Comparison of ENCODE assay signal across 11 cellular contexts in genomic region chr1:110370827-110371226, GRCh38. TPM values are rescaled to one million over a fixed set of nuclear protein-coding genes. Genes with fewer than 3 reads are reported as not detected.
DNase-seq lines count a peak whose midpoint lies in the region; ATAC-seq, FAIRE-seq and TF ChIP-seq lines count a peak whose summit lies in the region.
"Had no signal": no experiment of that assay in that cellular context is flagged by ENCODE, and none has a peak within 500 bp of the region (broad histone marks: within the 10 kb centered on the region; RNA-seq: fewer than 3 reads in every experiment).

No MANE protein-coding gene starts in this region.

- H3K4me2 ChIP-seq in GM12878 (ENCODE audit: control insufficient read depth, insufficient read depth), result no peak overlapping the region

- CTCF ChIA-PET in GM12878 (lab: Yijun Ruan, JAX), result no interaction called here

- no peak overlapping the region for H2AFZ ChIP-seq in GM12878 (ENCODE audit: control insufficient read depth, low read depth, low read length)

- ATAC-seq in GM12878, result peak; percentile 78

- RAD21 ChIA-PET in GM12878 (lab: Charles Lee; ENCODE audit: unreplicated experiment), result no interaction called here

- H3K4me3 ChIP-seq in GM12878, result no peak overlapping the region

- DNase-seq in EH (ENCODE audit: low read depth) (peak; percentile 76), HT1080 (ENCODE audit: low read depth) (peak; percentile 65), GM12878 (ENCODE audit: low read depth, low spot score) (no peak), lung microvascular endothelial cell (ENCODE audit: low read depth in 2 of 2) (peak; percentile 31 to 65), GM10266 (ENCODE audit: extremely low spot score) (no peak), GM13976 (ENCODE audit: low spot score) (no peak), NCI-H2081 treated with DMSO at 0.1 percent for 48 hours (lab: John Stamatoyannopoulos, UW) (no peak), iPS-NIHi7 (ENCODE audit: extremely low spot score) (no peak)
- DNase-seq: DMS79, Kasumi-1, NCI-H446 had no signal

- H4K20me1 ChIP-seq in GM12878 (ENCODE audit: control insufficient read depth, insufficient read depth), result no peaks in the 10 kb centered on the region

- peaks cover 2 to 8% of the 10 kb centered on the region in 2 experiments for H3K36me3 ChIP-seq in GM12878 (ENCODE audit: control insufficient read depth in 2 of 2, insufficient read depth in 2 of 2, low read length in 1 of 2)

- no TSS peak for BruUV-seq in GM12878 (replicated peaks; lab: Mats Ljungman, UMichigan)

- H3K79me2 ChIP-seq in GM12878 (ENCODE audit: control insufficient read depth, insufficient read depth, low read length), result no peaks in the 10 kb centered on the region; the same call in none of the 2 replicates

- in situ Hi-C loops in GM12878 (cut with MboI) (no loop called here), GM13976 (cut with MboI; ENCODE audit: low sequenced_read_pairs, unreplicated experiment) (no loop called here)

- TF ChIP-seq EP300 in GM12878 (IDR thresholded peaks at IDR 0.05; ENCODE audit: borderline replicate concordance in 1 of 2, control insufficient read depth in 1 of 2, low read depth in 2 of 2, low read length in 2 of 2), result no peak

- FAIRE-seq in GM12878 (lab: Jason Lieb, UNC), result no peak

- no peaks in the 10 kb centered on the region for H3K27me3 ChIP-seq in GM12878 (replicated peaks in 1 of 2; ENCODE audit: control insufficient read depth in 2 of 2, insufficient read depth in 2 of 2, low read length in 1 of 2)

- no peak for TF ChIP-seq CTCF in GM12878 (IDR thresholded peaks at IDR 0.05 in 2 of 3, conservative IDR thresholded peaks at IDR 0.05 in 1 of 3; ENCODE audit: control insufficient read depth in 2 of 3, extremely low read depth in 1 of 3, insufficient read depth in 1 of 3, low read depth in 3 of 3, low read length in 3 of 3)
- TF ChIP-seq CTCF in GM10266 (IDR thresholded peaks at IDR 0.05; ENCODE audit: control insufficient read depth, insufficient read depth, low read depth, missing control alignments), result no peak
- TF ChIP-seq CTCF in GM13976 (IDR thresholded peaks at IDR 0.05; ENCODE audit: borderline replicate concordance, control extremely low read depth, extremely low read depth, insufficient read depth, missing control alignments), result no peak

- TF ChIP-seq RAD21 in GM12878 (IDR thresholded peaks at IDR 0.05; ENCODE audit: insufficient read depth, low read depth, low read length), result no peak

- intact Hi-C loops in GM12878 (cut with micrococcal nuclease; ENCODE audit: unreplicated experiment), result no loop called here

- 0% methylated on average over 1 of the region's 1 CpG for WGBS in GM12878 (ENCODE audit: insufficient coverage, insufficient replicate concordance, low lambda C conversion rate, missing lambda C conversion rate)

- POLR2A ChIA-PET in GM12878 (lab: Charles Lee), result interaction anchor here (1.0 kb wide), 1 partner anchor 13 kb away, joined by 5 read pairs; no protein-coding TSS in a partner anchor

- no peak overlapping the region for H3K9ac ChIP-seq in GM12878 (ENCODE audit: control insufficient read depth, insufficient read depth, low read length)

- TF ChIP-seq POLR2A in GM12878 (IDR thresholded peaks at IDR 0.05; ENCODE audit: low read depth, low read length), result no peak

- H3K9me3 ChIP-seq in GM12878 (replicated peaks; ENCODE audit: control insufficient read depth, insufficient read depth, low read length), result no peaks in the 10 kb centered on the region

- no peaks in the 10 kb centered on the region for H3K4me1 ChIP-seq in GM12878 (ENCODE audit: control insufficient read depth, insufficient read depth, low read length)

- SMC1A ChIA-PET in GM12878 (lab: Charles Lee; ENCODE audit: uncharacterized antibody, unreplicated experiment), result interaction anchor here (1.0 to 3.3 kb wide), 3 partner anchors 12 to 19 kb away, joined by 4 to 10 read pairs (median 4); no protein-coding TSS in a partner anchor

- no peak overlapping the region for H3K27ac ChIP-seq in GM12878 (ENCODE audit: control insufficient read depth, insufficient read depth)

TF ChIP-seq in GM12878, 131 proteins besides CTCF, POLR2A, EP300 and RAD21 (continues in another document):
- TF ChIP-seq HDAC2 (IDR thresholded peaks at IDR 0.05) (no peak), ATF2 (IDR thresholded peaks at IDR 0.05; ENCODE audit: low read length) (no peak)

RNA-seq across cellular contexts. Expression of gene SLC16A4, which starts 20.0 kb away (rescaled TPM):
- 0.60 and 0.61 TPM in 2 replicates for total RNA-seq in HT1080 (2014; rRNA removed; shearing (Covaris generic))
- polyA plus RNA-seq in HT1080 (2015; cell fraction: cytosol; rRNA removed), result 5.5 and 5.8 TPM in 2 replicates
- 8.1 and 8.8 TPM in 2 replicates for polyA plus RNA-seq in HT1080 (2015; cell fraction: nucleus; rRNA removed)
- 2.3 and 3.2 TPM in 2 replicates for total RNA-seq in GM12878 (2013; cell fraction: nucleolus; rRNA removed)
- 0.17 and 0.22 TPM in 2 replicates for total RNA-seq in GM12878 (2014; rRNA removed)
- 0.09 and 0.13 TPM in 2 replicates for total RNA-seq in GM12878 (2014; rRNA removed; fragmentation: Illumina TruSeq; extraction: Trizol)
- total RNA-seq in GM12878 (2021), result not detected in 2 replicates
- 0.39 TPM for polyA plus RNA-seq in GM12878 (2011; ENCODE audit: low read depth)
- polyA plus RNA-seq in GM12878 (2011; rRNA removed), result 0.57 and 0.95 TPM in 2 replicates
- 0.18 and 0.27 TPM in 2 replicates for polyA plus RNA-seq in GM12878 (2011; cell fraction: cytosol; rRNA removed)
- polyA plus RNA-seq in GM12878 (2011; cell fraction: nucleus; rRNA removed), result 0.44 and 0.76 TPM in 2 replicates
- polyA plus RNA-seq in GM12878 (2012), result 0.48 and 0.62 TPM in 2 replicates
- polyA plus RNA-seq in GM12878 (2014; fragmentation: Illumina TruSeq; extraction: Trizol), result 0.26 and 0.52 TPM in 2 replicates
- polyA plus RNA-seq in GM12878 (2014; fragmentation: Nextera tagmentation; extraction: Ambion mirVana), result under 1 TPM; 0.15 to 0.45 TPM
- 0.08 and 0.26 TPM in 2 replicates for polyA plus RNA-seq in GM12878 (2014; rRNA removed)
- 1 to 10 TPM; 2.1 to 2.2 TPM for polyA plus RNA-seq in GM12878 (2016; fragmentation: Nextera tagmentation; extraction: Ambion mirVana)
- 0.36 and 0.88 TPM in 2 replicates for polyA minus RNA-seq in GM12878 (2011; rRNA and poly(A)+ RNA removed)
- polyA minus RNA-seq in GM12878 (2011; cell fraction: cytosol; rRNA and poly(A)+ RNA removed), result not detected in 2 replicates
- 0.38 TPM in 1 of 2 replicates, not detected in the other for polyA minus RNA-seq in GM12878 (2011; cell fraction: nucleus; rRNA and poly(A)+ RNA removed)
- 0.20 and 0.65 TPM in 2 replicates for total RNA-seq in lung microvascular endothelial cell

RNA-seq across cellular contexts. Expression of gene RBM15, which starts 31.6 kb away (rescaled TPM):
- total RNA-seq in HT1080 (2014; rRNA removed; shearing (Covaris generic)), result 31.8 and 33.6 TPM in 2 replicates
- 8.6 and 11.2 TPM in 2 replicates for polyA plus RNA-seq in HT1080 (2015; cell fraction: cytosol; rRNA removed)
- polyA plus RNA-seq in HT1080 (2015; cell fraction: nucleus; rRNA removed), result 25.2 TPM in 2 replicates
- total RNA-seq in GM12878 (2013; cell fraction: nucleolus; rRNA removed), result 214 and 247 TPM in 2 replicates
- 62.5 and 63.2 TPM in 2 replicates for total RNA-seq in GM12878 (2014; rRNA removed)
- 44.4 and 47.3 TPM in 2 replicates for total RNA-seq in GM12878 (2014; rRNA removed; fragmentation: Illumina TruSeq; extraction: Trizol)
- total RNA-seq in GM12878 (2021), result 47.8 and 51.6 TPM in 2 replicates
- polyA plus RNA-seq in GM12878 (2011; ENCODE audit: low read depth), result 8.2 TPM
- polyA plus RNA-seq in GM12878 (2011; rRNA removed), result 25.6 and 31.2 TPM in 2 replicates
- 32.2 and 32.8 TPM in 2 replicates for polyA plus RNA-seq in GM12878 (2011; cell fraction: cytosol; rRNA removed)
- polyA plus RNA-seq in GM12878 (2011; cell fraction: nucleus; rRNA removed), result 43.3 and 43.7 TPM in 2 replicates
- 14.8 and 17.7 TPM in 2 replicates for polyA plus RNA-seq in GM12878 (2012)
- 11.3 and 15.6 TPM in 2 replicates for polyA plus RNA-seq in GM12878 (2014; fragmentation: Illumina TruSeq; extraction: Trizol)
- polyA plus RNA-seq in GM12878 (2014; fragmentation: Nextera tagmentation; extraction: Ambion mirVana), result 1 to 10 TPM; 3.1 to 3.6 TPM
- polyA plus RNA-seq in GM12878 (2014; rRNA removed), result 26.7 and 27.0 TPM in 2 replicates
- 10 to 100 TPM; 25.1 to 26.4 TPM for polyA plus RNA-seq in GM12878 (2016; fragmentation: Nextera tagmentation; extraction: Ambion mirVana)
- polyA minus RNA-seq in GM12878 (2011; rRNA and poly(A)+ RNA removed), result 141 and 217 TPM in 2 replicates
- polyA minus RNA-seq in GM12878 (2011; cell fraction: cytosol; rRNA and poly(A)+ RNA removed), result 43.8 and 44.7 TPM in 2 replicates
- polyA minus RNA-seq in GM12878 (2011; cell fraction: nucleus; rRNA and poly(A)+ RNA removed), result 156 and 252 TPM in 2 replicates
- total RNA-seq in lung microvascular endothelial cell, result 18.7 and 27.4 TPM in 2 replicates

RNA-seq across cellular contexts. Expression of gene LAMTOR5, which starts 36.7 kb away (rescaled TPM):
- 166 and 210 TPM in 2 replicates for total RNA-seq in HT1080 (2014; rRNA removed; shearing (Covaris generic))
- 184 and 240 TPM in 2 replicates for polyA plus RNA-seq in HT1080 (2015; cell fraction: cytosol; rRNA removed)
- 65.9 and 78.7 TPM in 2 replicates for polyA plus RNA-seq in HT1080 (2015; cell fraction: nucleus; rRNA removed)
- total RNA-seq in GM12878 (2013; cell fraction: nucleolus; rRNA removed), result 36.9 and 39.1 TPM in 2 replicates
- total RNA-seq in GM12878 (2014; rRNA removed), result 156 and 170 TPM in 2 replicates
- total RNA-seq in GM12878 (2014; rRNA removed; fragmentation: Illumina TruSeq; extraction: Trizol), result 64.1 and 65.9 TPM in 2 replicates
- total RNA-seq in GM12878 (2021), result 123 and 132 TPM in 2 replicates
- polyA plus RNA-seq in GM12878 (2011; ENCODE audit: low read depth), result 589 TPM
- 418 and 444 TPM in 2 replicates for polyA plus RNA-seq in GM12878 (2011; rRNA removed)
- 364 and 484 TPM in 2 replicates for polyA plus RNA-seq in GM12878 (2011; cell fraction: cytosol; rRNA removed)
- polyA plus RNA-seq in GM12878 (2011; cell fraction: nucleus; rRNA removed), result 91.8 and 159 TPM in 2 replicates
- 261 and 302 TPM in 2 replicates for polyA plus RNA-seq in GM12878 (2012)
- polyA plus RNA-seq in GM12878 (2014; fragmentation: Illumina TruSeq; extraction: Trizol), result 157 and 164 TPM in 2 replicates
- polyA plus RNA-seq in GM12878 (2014; fragmentation: Nextera tagmentation; extraction: Ambion mirVana), result 100 to 1,000 TPM; 474 to 613 TPM
- 289 and 299 TPM in 2 replicates for polyA plus RNA-seq in GM12878 (2014; rRNA removed)
- 100 to 1,000 TPM; 332 to 351 TPM for polyA plus RNA-seq in GM12878 (2016; fragmentation: Nextera tagmentation; extraction: Ambion mirVana)
- 99.3 and 113 TPM in 2 replicates for polyA minus RNA-seq in GM12878 (2011; rRNA and poly(A)+ RNA removed)
- polyA minus RNA-seq in GM12878 (2011; cell fraction: cytosol; rRNA and poly(A)+ RNA removed), result 35.9 and 39.6 TPM in 2 replicates
- polyA minus RNA-seq in GM12878 (2011; cell fraction: nucleus; rRNA and poly(A)+ RNA removed), result 32.1 and 32.4 TPM in 2 replicates
- total RNA-seq in lung microvascular endothelial cell, result 74.1 and 125 TPM in 2 replicates

Comparison
In these comparisons a context has a peak if more than half of its experiments do, and no peak if none do; other contexts are left out.
1. DNase-seq: peak in EH (single experiment), HT1080 (single experiment) and lung microvascular endothelial cell (2 of 2); none in GM12878 (single experiment), GM10266 (single experiment), GM13976 (single experiment), NCI-H2081 treated with DMSO at 0.1 percent for 48 hours (single experiment) and iPS-NIHi7 (single experiment).